8 cellular contexts compared by ENCODE assay signal in the genomic region with DNA sequence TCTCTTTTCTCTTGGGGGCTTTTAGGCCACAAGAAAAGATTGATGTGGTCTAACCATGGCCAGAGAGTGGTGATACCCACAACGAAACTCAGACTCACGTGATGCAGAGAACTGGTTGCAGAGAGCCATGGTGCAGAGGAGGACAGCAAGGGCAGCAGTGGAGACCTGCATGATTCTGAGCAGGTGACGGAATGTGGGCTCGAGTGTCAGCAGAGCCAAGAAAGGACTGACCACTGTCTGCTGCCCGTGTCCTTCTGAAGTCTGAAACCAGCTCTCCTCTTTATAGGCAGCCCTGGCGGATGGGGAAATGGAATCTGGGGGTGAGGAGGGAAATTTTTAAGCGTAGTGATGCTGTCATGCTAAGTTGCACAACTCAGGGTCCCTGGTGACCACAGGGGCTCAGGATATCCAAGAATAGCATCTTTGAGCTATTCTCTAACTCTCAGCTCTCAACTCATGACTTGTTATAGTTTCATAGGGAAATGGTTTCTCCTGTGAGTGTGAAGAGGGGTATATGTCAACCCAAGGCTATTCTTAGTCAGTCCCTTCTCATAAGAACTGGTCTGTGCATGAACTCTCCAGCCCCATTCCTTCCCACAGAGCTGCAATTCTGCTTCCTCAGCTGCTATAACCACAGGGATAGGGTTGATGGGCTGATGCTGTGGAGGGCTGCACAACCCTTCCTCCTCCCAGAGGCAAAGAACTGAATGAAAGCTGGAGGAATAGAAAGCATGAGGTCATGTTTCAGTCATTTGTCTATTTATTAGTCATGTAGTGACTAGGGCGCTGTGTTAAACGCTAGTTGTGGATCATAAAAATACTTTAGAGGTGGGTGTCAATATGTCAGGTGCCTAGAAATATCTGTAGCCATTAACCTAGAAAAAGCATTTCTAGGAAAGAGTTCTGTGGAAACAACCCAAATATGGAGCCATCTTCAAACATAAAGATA. TPM values are rescaled to one million over a fixed set of nuclear protein-coding genes. Genes with fewer than 3 reads are reported as not detected.
A peak's percentile ranks its signal among the peaks of the same experiment; 100 is the strongest.
DNase-seq lines count a peak whose midpoint lies in the region; ATAC-seq and TF ChIP-seq lines count a peak whose summit lies in the region.

TSS of gene CCL3 (minus strand) at position 256 of the 949 bp plus-strand sequence. CDS start at position 171, 85 bp downstream.

- no peak for TF ChIP-seq CTCF in GM12865 (IDR thresholded peaks at IDR 0.05; ENCODE audit: insufficient read depth, low read depth, low read length, missing control alignments)
- TF ChIP-seq CTCF in suprapubic skin (IDR thresholded peaks at IDR 0.05) = no peak

- no peaks in the 10 kb centered on the region for H3K36me3 ChIP-seq in suprapubic skin

- H3K36me3 Mint-ChIP-seq in activated T-helper 2 cell treated with anti-CD3 and anti-CD28 coated beads, Interferon-gamma antibody, Interleukin-2, Interleukin-4, amounts not matched to agents 10 μg/mL and 5 μg/mL and 100 μg/mL, durations not matched to agents 14 hours and 24 hours and 36 hours (ENCODE audit: low read depth) = no peaks in the 10 kb centered on the region

- peak; percentile 46 for ATAC-seq in GM21367 (IDR thresholded peaks at IDR 0.05; ENCODE audit: unreplicated experiment)
- peak; percentile 45 for ATAC-seq in HG03469 (IDR thresholded peaks at IDR 0.05; ENCODE audit: unreplicated experiment)

- H3K27me3 ChIP-seq in suprapubic skin = peaks cover 8% of the 10 kb centered on the region

- peak; percentile 95 for DNase-seq in GM12865 (ENCODE audit: low read depth)
- no peak for DNase-seq in activated T-helper 2 cell treated with anti-CD3 and anti-CD28 coated beads, Interferon-gamma antibody, Interleukin-2, Interleukin-4, amounts not matched to agents 10 μg/mL and 5 μg/mL and 100 μg/mL, durations not matched to agents 14 hours and 24 hours and 36 hours (ENCODE audit: low spot score)
- peak; percentile 62 for DNase-seq in stimulated activated CD4-positive, alpha-beta T cell treated with anti-CD3 and anti-CD28 coated beads, Interleukin-1b, Interleukin-23, amount 100 ng/mL, for 48 hours
- DNase-seq in cerebellar cortex (ENCODE audit: low spot score) = no peak
- no peak for DNase-seq in COR-L47 (lab: John Stamatoyannopoulos, UW)
- no peak for DNase-seq in suprapubic skin (ENCODE audit: low spot score in 2 of 2)

- intact Hi-C loops in activated T-helper 2 cell treated with anti-CD3 and anti-CD28 coated beads, Interferon-gamma antibody, Interleukin-2, Interleukin-4, amounts not matched to agents 10 μg/mL and 5 μg/mL and 100 μg/mL, durations not matched to agents 14 hours and 24 hours and 36 hours (cut with micrococcal nuclease) = loop anchor here (1.0 to 5.0 kb wide), 3 partner anchors 16 to 193 kb away; no protein-coding TSS in a partner anchor

- H3K9me3 Mint-ChIP-seq in activated T-helper 2 cell treated with anti-CD3 and anti-CD28 coated beads, Interferon-gamma antibody, Interleukin-2, Interleukin-4, amounts not matched to agents 10 μg/mL and 5 μg/mL and 100 μg/mL, durations not matched to agents 14 hours and 24 hours and 36 hours = no peaks in the 10 kb centered on the region

- TF ChIP-seq POLR2A in suprapubic skin (IDR thresholded peaks at IDR 0.05) = no peak

- peaks cover 43% of the 10 kb centered on the region for H3K4me1 Mint-ChIP-seq in activated T-helper 2 cell treated with anti-CD3 and anti-CD28 coated beads, Interferon-gamma antibody, Interleukin-2, Interleukin-4, amounts not matched to agents 10 μg/mL and 5 μg/mL and 100 μg/mL, durations not matched to agents 14 hours and 24 hours and 36 hours (ENCODE audit: low read depth)

- 59% methylated on average over 9 of the region's 9 CpGs for WGBS in suprapubic skin

- no peaks in the 10 kb centered on the region for H3K9me3 ChIP-seq in suprapubic skin

- peak within 1 kb of the TSS; percentile 55 for H3K4me3 ChIP-seq in GM12865 (ENCODE audit: low read depth, low read length)
- no peak within 1 kb of the TSS for H3K4me3 ChIP-seq in suprapubic skin

- no peak within 1 kb of the TSS for H3K27ac ChIP-seq in suprapubic skin

- no peak for TF ChIP-seq EP300 in suprapubic skin (IDR thresholded peaks at IDR 0.05)

- H3K4me1 ChIP-seq in suprapubic skin = no peaks in the 10 kb centered on the region

- H3K27me3 Mint-ChIP-seq in activated T-helper 2 cell treated with anti-CD3 and anti-CD28 coated beads, Interferon-gamma antibody, Interleukin-2, Interleukin-4, amounts not matched to agents 10 μg/mL and 5 μg/mL and 100 μg/mL, durations not matched to agents 14 hours and 24 hours and 36 hours (ENCODE audit: low read depth) = peaks cover 25% of the 10 kb centered on the region

- peak within 1 kb of the TSS; percentile 85 for H3K27ac Mint-ChIP-seq in activated T-helper 2 cell treated with anti-CD3 and anti-CD28 coated beads, Interferon-gamma antibody, Interleukin-2, Interleukin-4, amounts not matched to agents 10 μg/mL and 5 μg/mL and 100 μg/mL, durations not matched to agents 14 hours and 24 hours and 36 hours

- peak within 1 kb of the TSS; percentile 56 for H3K4me3 Mint-ChIP-seq in activated T-helper 2 cell treated with anti-CD3 and anti-CD28 coated beads, Interferon-gamma antibody, Interleukin-2, Interleukin-4, amounts not matched to agents 10 μg/mL and 5 μg/mL and 100 μg/mL, durations not matched to agents 14 hours and 24 hours and 36 hours (ENCODE audit: low read depth)

RNA-seq across cellular contexts. Expression of gene CCL3, which starts in this region (rescaled TPM):
- 218 and 222 TPM in 2 replicates for total RNA-seq in activated T-helper 2 cell treated with anti-CD3 and anti-CD28 coated beads, Interferon-gamma antibody, Interleukin-2, Interleukin-4, amounts not matched to agents 10 μg/mL and 5 μg/mL and 100 μg/mL, durations not matched to agents 14 hours and 24 hours and 36 hours
- total RNA-seq in suprapubic skin = under 1 TPM in 1 of 4 donors, not detected in 3; 0.79 TPM

Comparison
In these comparisons a context has a peak if more than half of its experiments do, and no peak if none do; other contexts are left out.
1. RNA of gene CCL3 (total RNA-seq): 218 to 222 TPM in activated T-helper 2 cell treated with anti-CD3 and anti-CD28 coated beads, Interferon-gamma antibody, Interleukin-2, Interleukin-4, amounts not matched to agents 10 μg/mL and 5 μg/mL and 100 μg/mL, durations not matched to agents 14 hours and 24 hours and 36 hours; 0.79 TPM in suprapubic skin; every median in the first group is over 100 times any median in the second.
2. DNase-seq: peak in GM12865 (single experiment) and stimulated activated CD4-positive, alpha-beta T cell treated with anti-CD3 and anti-CD28 coated beads, Interleukin-1b, Interleukin-23, amount 100 ng/mL, for 48 hours (single experiment); none in activated T-helper 2 cell treated with anti-CD3 and anti-CD28 coated beads, Interferon-gamma antibody, Interleukin-2, Interleukin-4, amounts not matched to agents 10 μg/mL and 5 μg/mL and 100 μg/mL, durations not matched to agents 14 hours and 24 hours and 36 hours (single experiment), cerebellar cortex (single experiment), COR-L47 (single experiment) and suprapubic skin (0 of 2).